In the genomic region with DNA sequence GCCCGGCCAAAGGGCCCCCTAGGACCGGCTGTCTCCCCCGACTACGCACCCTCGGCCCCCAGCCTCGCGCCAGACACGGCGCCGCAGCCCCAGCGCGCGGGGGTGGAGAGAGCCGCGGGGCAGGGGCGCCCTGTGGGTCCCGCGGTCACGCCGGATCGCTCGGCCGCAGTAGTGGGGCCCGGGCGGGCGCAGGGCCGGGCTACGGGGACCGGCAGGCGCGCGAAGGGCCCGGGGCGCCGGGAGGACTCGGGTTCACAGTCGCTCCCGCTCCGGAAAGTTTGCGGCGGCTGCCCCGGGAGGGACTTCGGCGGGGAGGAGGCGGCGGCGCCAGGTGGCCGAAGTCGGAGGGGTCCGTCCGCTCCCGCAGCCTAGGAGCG, we compare ENCODE assay signal across 8 cellular contexts. TPM values are rescaled to one million over a fixed set of nuclear protein-coding genes. Genes with fewer than 3 reads are reported as not detected.
DNase-seq lines count a peak whose midpoint lies in the region; ATAC-seq, FAIRE-seq and TF ChIP-seq lines count a peak whose summit lies in the region.

No MANE protein-coding gene starts in this region.

- in situ Hi-C loops in K562 (cut with MboI), result no loop called here

- intact Hi-C loops in K562 (cut with micrococcal nuclease), result loop anchor here (5.0 kb wide), 1 partner anchor 101 kb away; no protein-coding TSS in a partner anchor

- no peak for TF ChIP-seq POLR2A in K562 (conservative IDR thresholded peaks at IDR 0.05)

- no peak overlapping the region for H3K27ac Mint-ChIP-seq in activated T-cell treated with anti-CD3 and anti-CD28 coated beads, Interleukin-2, amount 50 U/mL, for 24 hours
- no peak overlapping the region for H3K27ac Mint-ChIP-seq in stimulated activated naive CD8-positive, alpha-beta T cell treated with anti-CD3 and anti-CD28 coated beads, Interleukin-15, Interleukin-2, amounts not matched to agents 100 ng/mL and 50 ng/mL, for 24 hours

- no peaks in the 10 kb centered on the region for H3K9me1 ChIP-seq in K562 (ENCODE audit: control insufficient read depth, insufficient read depth, low read length)

- no peak for TF ChIP-seq RAD21 in K562 (CRISPR knock-in tag; conservative IDR thresholded peaks at IDR 0.05 in 1 of 2, IDR thresholded peaks at IDR 0.05 in 1 of 2)

- H3K4me3 ChIP-seq in K562 (peak overlapping the region; percentile 68), kidney epithelial cell (ENCODE audit: low read depth, low read length) (peak overlapping the region; percentile 39)

- no peak for FAIRE-seq in K562 (lab: Jason Lieb, UNC)

- no peaks in the 10 kb centered on the region; the same call in 2 of the 3 replicates for H3K79me2 ChIP-seq in K562 (ENCODE audit: control insufficient read depth, insufficient read depth, low read length)

- no TSS peak for BruUV-seq in K562 (replicated peaks; lab: Mats Ljungman, UMichigan)

- peak overlapping the region; percentile 72 to 94 for H3K9ac ChIP-seq in K562 (ENCODE audit: insufficient read depth in 1 of 2, low read depth in 2 of 2, low read length in 2 of 2)

- TF ChIP-seq EP300 in K562 (IDR thresholded peaks at IDR 0.05; ENCODE audit: low read length), result no peak

- peaks cover 5% of the 10 kb centered on the region for H3K9me3 ChIP-seq in K562 (replicated peaks; ENCODE audit: control insufficient read depth, insufficient read depth, low read depth, low read length)

- POLR2A ChIA-PET in K562 (lab: Yijun Ruan, JAX), result interaction anchor here (0.8 to 1.8 kb wide), 3 partner anchors 12 to 180 kb away, joined by 3 to 8 read pairs (median 7); partner anchors contain the start of gene ZNF670

- no peak for TF ChIP-seq CTCF in K562 (IDR thresholded peaks at IDR 0.05 in 2 of 3, conservative IDR thresholded peaks at IDR 0.05 in 1 of 3; ENCODE audit: insufficient read depth in 2 of 3, low read depth in 1 of 3, low read length in 3 of 3)
- no peak for TF ChIP-seq CTCF in kidney epithelial cell (IDR thresholded peaks at IDR 0.05; ENCODE audit: insufficient read depth, low read length, poor library complexity, severe bottlenecking)

- WGBS in K562 (ENCODE audit: insufficient coverage, low coverage, missing lambda C conversion rate), result under 1% methylated on average over 43 of the region's 53 CpGs

- peaks cover 54% of the 10 kb centered on the region for H3K27me3 Mint-ChIP-seq in activated T-cell treated with anti-CD3 and anti-CD28 coated beads, Interleukin-2, amount 50 U/mL, for 24 hours
- H3K27me3 Mint-ChIP-seq in stimulated activated naive CD8-positive, alpha-beta T cell treated with anti-CD3 and anti-CD28 coated beads, Interleukin-15, Interleukin-2, amounts not matched to agents 100 ng/mL and 50 ng/mL, for 24 hours, result peaks cover 49% of the 10 kb centered on the region

- H3K4me2 ChIP-seq in K562 (ENCODE audit: insufficient read depth, low read length), result peak overlapping the region; percentile 84

- DNase-seq in activated T-cell treated with anti-CD3 and anti-CD28 coated beads, Interleukin-2, amount 50 U/mL, for 24 hours, result peak; percentile 45
- no peak for DNase-seq in activated T-cell treated with anti-CD3 and anti-CD28 coated beads, Interleukin-2, amount 50 U/mL, for 48 hours
- DNase-seq in K562 (ENCODE audit: extremely low read depth in 1 of 4, low spot score in 3 of 4), result peak in 3 of 4 experiments; percentile 68 to 69 (median 68)
- no peak for DNase-seq in kidney epithelial cell (ENCODE audit: low read depth)
- no peak for DNase-seq in NCI-H2107 treated with DMSO at 0.1 percent for 48 hours (lab: John Stamatoyannopoulos, UW; ENCODE audit: unreplicated experiment)

- CTCF ChIA-PET in K562 (lab: Yijun Ruan, JAX; ENCODE audit: low intra/inter-chr PET ratio), result interaction anchor here (0.6 kb wide), 1 partner anchor 1955 kb away, joined by 3 read pairs; no protein-coding TSS in a partner anchor

- no peaks in the 10 kb centered on the region for H4K20me1 ChIP-seq in K562 (replicated peaks; ENCODE audit: control insufficient read depth, insufficient read depth, low read length)

- peak overlapping the region; percentile 69 for H3K4me3 Mint-ChIP-seq in activated T-cell treated with anti-CD3 and anti-CD28 coated beads, Interleukin-2, amount 50 U/mL, for 24 hours
- H3K4me3 Mint-ChIP-seq in stimulated activated naive CD8-positive, alpha-beta T cell treated with anti-CD3 and anti-CD28 coated beads, Interleukin-15, Interleukin-2, amounts not matched to agents 100 ng/mL and 50 ng/mL, for 24 hours, result peak overlapping the region; percentile 72

- H3K27me3 ChIP-seq in K562 (ENCODE audit: control insufficient read depth in 2 of 2, insufficient read depth in 2 of 2, low read length in 2 of 2) (no peaks in the 10 kb centered on the region), kidney epithelial cell (ENCODE audit: control insufficient read depth, insufficient read depth, low read length) (no peaks in the 10 kb centered on the region)

- peak overlapping the region; percentile 100 for H2AFZ ChIP-seq in K562 (ENCODE audit: low read depth, low read length)

- ATAC-seq in K562 (peak; percentile 60), GM18511 (IDR thresholded peaks at IDR 0.05; ENCODE audit: unreplicated experiment) (no peak), HG02970 (IDR thresholded peaks at IDR 0.05; ENCODE audit: low FRiP score, unreplicated experiment) (no peak)

- H3K36me3 ChIP-seq in K562 (ENCODE audit: control insufficient read depth, insufficient read depth, low read length) (no peaks in the 10 kb centered on the region), kidney epithelial cell (ENCODE audit: control insufficient read depth, insufficient read depth, low read length) (no peaks in the 10 kb centered on the region)

- H3K27ac ChIP-seq in K562 (ENCODE audit: extremely low read depth, low read depth, low read length), result peak overlapping the region; percentile 82

- H3K36me3 Mint-ChIP-seq in activated T-cell treated with anti-CD3 and anti-CD28 coated beads, Interleukin-2, amount 50 U/mL, for 24 hours (ENCODE audit: low read depth), result no peaks in the 10 kb centered on the region
- H3K36me3 Mint-ChIP-seq in stimulated activated naive CD8-positive, alpha-beta T cell treated with anti-CD3 and anti-CD28 coated beads, Interleukin-15, Interleukin-2, amounts not matched to agents 100 ng/mL and 50 ng/mL, for 24 hours (ENCODE audit: low read depth), result peaks cover 9% of the 10 kb centered on the region

- H3K9me3 Mint-ChIP-seq in activated T-cell treated with anti-CD3 and anti-CD28 coated beads, Interleukin-2, amount 50 U/mL, for 24 hours, result no peaks in the 10 kb centered on the region
- peaks cover 4% of the 10 kb centered on the region for H3K9me3 Mint-ChIP-seq in stimulated activated naive CD8-positive, alpha-beta T cell treated with anti-CD3 and anti-CD28 coated beads, Interleukin-15, Interleukin-2, amounts not matched to agents 100 ng/mL and 50 ng/mL, for 24 hours

- peaks cover 4 to 34% of the 10 kb centered on the region in 2 experiments for H3K4me1 ChIP-seq in K562 (replicated peaks in 1 of 2; ENCODE audit: control insufficient read depth in 2 of 2, insufficient read depth in 2 of 2, low read length in 2 of 2)

- peaks cover 14% of the 10 kb centered on the region for H3K4me1 Mint-ChIP-seq in activated T-cell treated with anti-CD3 and anti-CD28 coated beads, Interleukin-2, amount 50 U/mL, for 24 hours (ENCODE audit: low read depth)
- peaks cover 11% of the 10 kb centered on the region for H3K4me1 Mint-ChIP-seq in stimulated activated naive CD8-positive, alpha-beta T cell treated with anti-CD3 and anti-CD28 coated beads, Interleukin-15, Interleukin-2, amounts not matched to agents 100 ng/mL and 50 ng/mL, for 24 hours (ENCODE audit: low read depth)

TF ChIP-seq in K562, 482 proteins besides CTCF, POLR2A, EP300 and RAD21 (continues in another document):
- TF ChIP-seq KAT2B (IDR thresholded peaks at IDR 0.05; ENCODE audit: low read depth, low read length) (no peak), ILK (tag; IDR thresholded peaks at IDR 0.05; ENCODE audit: borderline replicate concordance, low read depth) (no peak), ZNF586 (CRISPR knock-in tag; conservative IDR thresholded peaks at IDR 0.05) (no peak)

RNA-seq across cellular contexts. Expression of gene ZNF669, which starts 7.1 kb away (rescaled TPM):
- 15.0 and 38.1 TPM in 2 replicates for total RNA-seq in K562 (2011; cell fraction: chromatin; rRNA removed; ENCODE audit: low replicate concordance)
- total RNA-seq in K562 (2011; cell fraction: nucleolus; rRNA removed), result 14.7 and 18.0 TPM in 2 replicates
- 13.5 and 16.2 TPM in 2 replicates for total RNA-seq in K562 (2011; cell fraction: nucleoplasm; rRNA removed)
- total RNA-seq in K562 (2014; rRNA removed) (9.8 and 10.9 TPM in 2 replicates), K562 (2014; rRNA removed; fragmentation: Illumina TruSeq; extraction: Trizol) (18.3 and 21.1 TPM in 2 replicates), K562 (2015; rRNA removed; fragmentation: Illumina TruSeq; extraction: Trizol) (14.4 and 16.1 TPM in 2 replicates), K562 (2021) (8.0 and 10.2 TPM in 2 replicates), kidney epithelial cell (21.0 and 31.2 TPM in 2 replicates)
- polyA plus RNA-seq in K562 (2011; rRNA removed) (8.2 and 10.9 TPM in 2 replicates), K562 (2014; fragmentation: Illumina TruSeq; extraction: Trizol) (10.3 and 12.1 TPM in 2 replicates), K562 (2014; fragmentation: Nextera tagmentation; extraction: Ambion mirVana) (1 to 10 TPM; 5.3 to 6.3 TPM), K562 (2014; rRNA removed) (8.2 and 9.2 TPM in 2 replicates)
- polyA plus RNA-seq in K562 (2011; cell fraction: cytosol; rRNA removed), result 5.2 and 5.7 TPM in 2 replicates
- polyA plus RNA-seq in K562 (2011; cell fraction: nucleus; rRNA removed), result 3.2 and 3.9 TPM in 2 replicates
- 6.4 and 8.0 TPM in 2 replicates for polyA plus RNA-seq in K562 (2012)
- polyA minus RNA-seq in K562 (2011; rRNA and poly(A)+ RNA removed), result 15.3 and 21.4 TPM in 2 replicates
- polyA minus RNA-seq in K562 (2011; cell fraction: cytosol; rRNA and poly(A)+ RNA removed), result 4.2 and 5.3 TPM in 2 replicates
- polyA minus RNA-seq in K562 (2011; cell fraction: nucleus; rRNA and poly(A)+ RNA removed), result 9.8 and 17.3 TPM in 2 replicates

RNA-seq across cellular contexts. Expression of gene ZNF670, which starts 32.6 kb away (rescaled TPM):
- 4.5 and 17.1 TPM in 2 replicates for total RNA-seq in K562 (2011; cell fraction: chromatin; rRNA removed; ENCODE audit: low replicate concordance)
- 2.8 and 5.1 TPM in 2 replicates for total RNA-seq in K562 (2011; cell fraction: nucleolus; rRNA removed)
- 6.5 and 7.7 TPM in 2 replicates for total RNA-seq in K562 (2011; cell fraction: nucleoplasm; rRNA removed)
- 6.7 and 8.9 TPM in 2 replicates for total RNA-seq in K562 (2014; rRNA removed)
- total RNA-seq in K562 (2014; rRNA removed; fragmentation: Illumina TruSeq; extraction: Trizol), result 14.5 and 17.8 TPM in 2 replicates
- 10.3 and 11.2 TPM in 2 replicates for total RNA-seq in K562 (2015; rRNA removed; fragmentation: Illumina TruSeq; extraction: Trizol)
- 7.1 and 7.9 TPM in 2 replicates for total RNA-seq in K562 (2021)
- 9.7 and 11.8 TPM in 2 replicates for polyA plus RNA-seq in K562 (2011; rRNA removed)
- 1.1 and 2.6 TPM in 2 replicates for polyA plus RNA-seq in K562 (2011; cell fraction: cytosol; rRNA removed)
- 2.7 and 4.4 TPM in 2 replicates for polyA plus RNA-seq in K562 (2011; cell fraction: nucleus; rRNA removed)
- 5.9 and 6.1 TPM in 2 replicates for polyA plus RNA-seq in K562 (2012)
- 11.1 and 12.4 TPM in 2 replicates for polyA plus RNA-seq in K562 (2014; fragmentation: Illumina TruSeq; extraction: Trizol)
- polyA plus RNA-seq in K562 (2014; fragmentation: Nextera tagmentation; extraction: Ambion mirVana), result 10 to 100 TPM; 17.3 to 23.4 TPM
- 8.2 and 8.7 TPM in 2 replicates for polyA plus RNA-seq in K562 (2014; rRNA removed)
- polyA minus RNA-seq in K562 (2011; rRNA and poly(A)+ RNA removed), result 11.7 and 13.9 TPM in 2 replicates
- 3.2 and 4.0 TPM in 2 replicates for polyA minus RNA-seq in K562 (2011; cell fraction: cytosol; rRNA and poly(A)+ RNA removed)
- polyA minus RNA-seq in K562 (2011; cell fraction: nucleus; rRNA and poly(A)+ RNA removed), result 3.4 and 6.0 TPM in 2 replicates
- total RNA-seq in kidney epithelial cell, result 5.6 and 5.8 TPM in 2 replicates

Comparison
In these comparisons a context has a peak if more than half of its experiments do, and no peak if none do; other contexts are left out.
1. DNase-seq: peak in activated T-cell treated with anti-CD3 and anti-CD28 coated beads, Interleukin-2, amount 50 U/mL, for 24 hours (single experiment) and K562 (3 of 4); none in activated T-cell treated with anti-CD3 and anti-CD28 coated beads, Interleukin-2, amount 50 U/mL, for 48 hours (0 of 2), kidney epithelial cell (single experiment) and NCI-H2107 treated with DMSO at 0.1 percent for 48 hours (single experiment).